8 cellular contexts compared by ENCODE assay signal in the genomic region with DNA sequence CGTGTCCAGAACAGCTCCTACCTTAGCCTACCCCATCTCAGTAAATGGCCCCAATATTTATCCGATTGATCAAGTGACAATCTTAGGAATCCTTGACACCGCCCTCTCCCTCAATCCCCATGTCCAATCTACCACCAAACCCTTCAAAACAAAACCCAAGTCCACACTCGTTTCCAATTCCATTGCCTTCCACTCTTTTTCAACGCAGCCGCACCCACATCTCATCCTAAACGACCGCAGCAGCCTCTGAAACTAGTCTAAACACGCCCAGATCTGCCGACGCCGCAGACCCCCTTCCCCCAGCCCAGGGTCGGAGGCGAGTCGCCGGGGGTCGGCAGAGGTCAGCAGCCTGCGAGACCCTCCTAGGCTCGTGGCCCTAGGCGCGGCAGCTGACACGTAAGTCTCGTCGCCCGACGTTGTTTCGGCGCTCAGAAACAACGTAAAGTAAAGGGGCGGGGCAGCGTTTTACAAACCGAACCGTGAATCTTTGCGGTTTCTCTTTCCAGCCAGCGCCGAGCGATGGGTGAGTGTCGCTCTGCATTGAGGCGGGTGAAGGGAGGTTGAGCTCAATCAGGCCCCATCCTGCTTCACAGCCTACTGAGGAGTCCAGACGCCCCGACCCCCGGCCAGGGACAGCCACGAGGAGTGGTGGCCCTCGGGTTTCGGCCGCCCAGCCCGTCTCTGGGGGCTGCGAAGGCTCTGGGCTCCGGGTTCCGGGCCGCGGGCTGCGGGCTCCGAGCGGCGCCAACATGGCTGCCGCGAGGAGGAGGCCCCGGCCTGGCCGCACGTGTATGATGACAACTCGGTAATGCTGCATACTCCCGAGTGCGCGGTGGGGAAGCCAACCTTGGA. TPM values are rescaled to one million over a fixed set of nuclear protein-coding genes. Genes with fewer than 3 reads are reported as not detected.
DNase-seq lines count a peak whose midpoint lies in the region; ATAC-seq and TF ChIP-seq lines count a peak whose summit lies in the region.

Gene RPS8, plus strand, starts transcription at position 463 of the 852 bp plus-strand sequence. Its CDS starts 57 bp downstream, at position 520.

- TF ChIP-seq POLR2A in GM15510 (IDR thresholded peaks at IDR 0.05; ENCODE audit: borderline replicate concordance, extremely low read depth, insufficient read length) (peak; percentile 99), prostate gland (IDR thresholded peaks at IDR 0.05) (peak; percentile 85)

- H3K9me3 ChIP-seq in prostate gland: no peaks in the 10 kb centered on the region

- peak within 1 kb of the TSS; percentile 92 to 94 for H3K27ac ChIP-seq in prostate gland

- no peaks in the 10 kb centered on the region for H3K27me3 ChIP-seq in prostate gland (replicated peaks; ENCODE audit: insufficient read depth)

- ATAC-seq in HG02870 (IDR thresholded peaks at IDR 0.05; ENCODE audit: unreplicated experiment) (peak; percentile 61), left ventricle myocardium superior (peak; percentile 94)

- H3K4me1 ChIP-seq in prostate gland (replicated peaks): peaks cover 5% of the 10 kb centered on the region

- H3K36me3 Mint-ChIP-seq in T-helper 1 cell treated with Interleukin-12 subunit alpha and Interleukin-12 subunit beta and Interleukin-4 antibody, amounts not matched to agents 30 μg/mL and 1 μg/mL, for 36 hours (ENCODE audit: low read depth): peaks cover 36% of the 10 kb centered on the region

- peaks cover 30% of the 10 kb centered on the region for H3K4me1 Mint-ChIP-seq in T-helper 1 cell treated with Interleukin-12 subunit alpha and Interleukin-12 subunit beta and Interleukin-4 antibody, amounts not matched to agents 30 μg/mL and 1 μg/mL, for 36 hours (ENCODE audit: low read depth)

- H3K36me3 ChIP-seq in prostate gland: peaks cover 4 to 5% of the 10 kb centered on the region in 2 donors

- H3K27me3 Mint-ChIP-seq in T-helper 1 cell treated with Interleukin-12 subunit alpha and Interleukin-12 subunit beta and Interleukin-4 antibody, amounts not matched to agents 30 μg/mL and 1 μg/mL, for 36 hours (ENCODE audit: low read depth): no peaks in the 10 kb centered on the region

- H3K27ac Mint-ChIP-seq in T-helper 1 cell treated with Interleukin-12 subunit alpha and Interleukin-12 subunit beta and Interleukin-4 antibody, amounts not matched to agents 30 μg/mL and 1 μg/mL, for 36 hours: peak within 1 kb of the TSS; percentile 94

- WGBS in prostate gland: under 1% methylated on average over 59 of the region's 65 CpGs

- no peaks in the 10 kb centered on the region for H3K9me3 Mint-ChIP-seq in T-helper 1 cell treated with Interleukin-12 subunit alpha and Interleukin-12 subunit beta and Interleukin-4 antibody, amounts not matched to agents 30 μg/mL and 1 μg/mL, for 36 hours

- peak within 1 kb of the TSS; percentile 90 for H3K4me3 Mint-ChIP-seq in T-helper 1 cell treated with Interleukin-12 subunit alpha and Interleukin-12 subunit beta and Interleukin-4 antibody, amounts not matched to agents 30 μg/mL and 1 μg/mL, for 36 hours

- intact Hi-C loops in left ventricle myocardium superior (cut with micrococcal nuclease) (no loop called here), prostate gland (cut with DNase I) (loop anchor here (5.0 to 10.0 kb wide), 2 partner anchors 237 to 529 kb away; partner anchors contain the start of genes HECTD3 and UROD)

- TF ChIP-seq CTCF in prostate gland (IDR thresholded peaks at IDR 0.05): peak in 3 of 4 experiments; percentile 9 to 35 (median 10)

- H3K4me3 ChIP-seq in prostate gland: peak within 1 kb of the TSS; percentile 72 to 80

- DNase-seq in NCI-H146 treated with DMSO at 0.1 percent for 48 hours (lab: John Stamatoyannopoulos, UW; ENCODE audit: unreplicated experiment): peak; percentile 72
- peak; percentile 88 for DNase-seq in amniotic stem cell (lab: John Stamatoyannopoulos, UW)
- DNase-seq in left ventricle myocardium superior: peak; percentile 92
- peak; percentile 92 for DNase-seq in prostate gland (ENCODE audit: low spot score)
- peak; percentile 95 for DNase-seq in ureter (ENCODE audit: low spot score)

RNA-seq across cellular contexts. Expression of gene RPS8, which starts in this region (rescaled TPM):
- total RNA-seq in left ventricle myocardium superior (727 TPM), prostate gland (1,000 to 10,000 TPM; 1,669 to 3,439 TPM), ureter (2,312 TPM)

Comparison
In these comparisons a context has a peak if more than half of its experiments do, and no peak if none do; other contexts are left out.
1. Peak in every context shown above with its lines: DNase-seq, ATAC-seq, H3K4me3 ChIP-seq and H3K27ac ChIP-seq.